In the genomic region with DNA sequence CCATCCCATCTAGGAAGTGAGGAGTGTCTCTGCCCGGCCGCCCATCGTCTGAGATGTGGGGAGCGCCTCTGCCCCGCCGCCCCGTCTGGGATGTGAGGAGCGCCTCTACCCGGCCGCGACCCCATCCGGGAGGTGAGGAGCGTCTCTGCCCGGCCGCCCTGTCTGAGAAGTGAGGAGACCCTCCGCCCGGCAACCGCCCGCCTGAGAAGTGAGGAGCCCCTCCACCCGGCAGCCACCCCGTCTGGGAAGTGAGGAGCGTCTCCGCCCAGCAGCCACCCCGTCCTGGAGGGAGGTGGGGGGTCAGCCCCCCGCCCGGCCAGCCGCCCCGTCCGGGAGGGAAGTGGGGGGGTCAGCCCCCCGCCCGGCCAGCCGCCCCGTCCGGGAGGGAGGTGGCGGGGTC, we compare ENCODE assay signal across 3 cellular contexts. TPM values are rescaled to one million over a fixed set of nuclear protein-coding genes. Genes with fewer than 3 reads are reported as not detected.
"Had no signal": no experiment of that assay in that cellular context is flagged by ENCODE, and none has a peak within 500 bp of the region (broad histone marks: within the 10 kb centered on the region; RNA-seq: fewer than 3 reads in every experiment).

No MANE protein-coding gene starts in this region.

RNA-seq across cellular contexts. Expression of gene SLC25A47, which starts 21.5 kb away (rescaled TPM):
- total RNA-seq: GM23338, H1, IMR-90 had no signal
- polyA plus RNA-seq: GM23338, H1, IMR-90 had no signal
